ENCODE assay signal across 8 cellular contexts in the genomic region with DNA sequence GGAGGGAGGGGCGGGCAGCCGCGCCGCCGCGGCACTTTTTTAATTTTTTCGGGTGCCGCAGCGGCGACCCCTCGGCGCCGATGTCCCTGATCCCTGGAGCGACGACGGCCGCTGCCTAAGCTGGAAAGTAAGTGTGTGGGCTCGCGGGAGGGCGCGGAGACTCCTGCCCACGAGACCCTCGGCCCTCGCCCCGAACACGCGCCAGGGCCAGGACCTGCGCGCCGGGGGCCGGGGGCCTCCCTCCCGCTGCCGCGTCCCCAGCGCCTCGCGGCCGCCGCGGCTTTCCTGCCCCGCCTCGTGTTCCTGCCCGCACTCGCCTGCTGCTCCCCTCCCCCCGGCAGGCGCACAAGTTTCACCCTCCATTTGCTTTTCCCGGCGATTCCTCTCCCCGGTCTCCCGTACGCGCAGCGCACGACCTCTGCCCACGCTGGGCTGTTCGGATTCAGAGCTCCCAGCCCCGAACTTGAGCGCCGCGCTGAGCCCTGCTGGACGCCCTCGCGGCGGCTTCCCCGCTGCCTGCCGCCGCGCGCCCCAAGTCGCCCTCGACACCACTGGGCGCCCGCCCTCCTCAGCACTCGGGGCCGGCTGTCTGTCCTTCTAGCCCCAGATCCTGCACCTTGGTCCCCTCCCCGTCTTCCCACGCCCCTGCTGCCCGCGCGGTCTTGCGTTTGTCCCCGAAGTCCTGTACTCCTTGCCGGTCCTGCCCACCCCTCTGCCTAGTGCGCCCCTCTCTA. TPM values are rescaled to one million over a fixed set of nuclear protein-coding genes. Genes with fewer than 3 reads are reported as not detected.
DNase-seq lines count a peak whose midpoint lies in the region; ATAC-seq and TF ChIP-seq lines count a peak whose summit lies in the region.

No MANE protein-coding gene starts in this region.

- ATAC-seq in GM21381 (IDR thresholded peaks at IDR 0.05; ENCODE audit: unreplicated experiment) (peak; percentile 37), Right ventricle myocardium inferior (peak; percentile 51)

- peaks cover 44% of the 10 kb centered on the region for H3K27me3 Mint-ChIP-seq in activated naive CD4-positive, alpha-beta T cell treated with anti-CD3 and anti-CD28 coated beads, Interleukin-2, amount 10 ng/mL, durations not matched to agents 7 days and 5 days

- TF ChIP-seq CTCF in ovary (IDR thresholded peaks at IDR 0.05) = no peak
- no peak for TF ChIP-seq CTCF in tibial nerve (IDR thresholded peaks at IDR 0.05)

- WGBS in ovary, 3 donors = 0% methylated on average over 74 to 84 of the region's 84 CpGs
- WGBS in tibial nerve, 2 donors = 0 to 1% methylated on average over 41 to 46 of the region's 84 CpGs

- TF ChIP-seq EP300 in ovary (IDR thresholded peaks at IDR 0.05) (no peak), tibial nerve (IDR thresholded peaks at IDR 0.05) (no peak)

- peaks cover 30% of the 10 kb centered on the region for H3K4me1 Mint-ChIP-seq in activated naive CD4-positive, alpha-beta T cell treated with anti-CD3 and anti-CD28 coated beads, Interleukin-2, amount 10 ng/mL, durations not matched to agents 7 days and 5 days

- H3K4me1 ChIP-seq in SJSA1 (replicated peaks) (peaks cover 24% of the 10 kb centered on the region), ovary (ENCODE audit: insufficient read depth) (peaks cover 1% of the 10 kb centered on the region), tibial nerve (peaks cover 0 to 36% (median 7%) of the 10 kb centered on the region in 4 donors)

- H3K27ac ChIP-seq in SJSA1 (peak overlapping the region; percentile 91), ovary (peak overlapping the region; percentile 80 to 90), tibial nerve (peak overlapping the region; percentile 89 to 94 (median 94))

- peak overlapping the region; percentile 87 for H3K4me3 Mint-ChIP-seq in activated naive CD4-positive, alpha-beta T cell treated with anti-CD3 and anti-CD28 coated beads, Interleukin-2, amount 10 ng/mL, durations not matched to agents 7 days and 5 days

- H3K4me3 ChIP-seq in SJSA1 = peak overlapping the region; percentile 86
- peak overlapping the region; percentile 71 for H3K4me3 ChIP-seq in ovary
- H3K4me3 ChIP-seq in tibial nerve = peak overlapping the region; percentile 87 to 100 (median 94)

- TF ChIP-seq POLR2A in ovary (IDR thresholded peaks at IDR 0.05) = no peak
- no peak for TF ChIP-seq POLR2A in tibial nerve (IDR thresholded peaks at IDR 0.05)

- no peaks in the 10 kb centered on the region; the same call in 1 of the 2 replicates for H3K9me3 ChIP-seq in SJSA1 (replicated peaks)
- no peaks in the 10 kb centered on the region for H3K9me3 ChIP-seq in ovary
- no peaks in the 10 kb centered on the region for H3K9me3 ChIP-seq in tibial nerve

- DNase-seq in D341Med (ENCODE audit: low spot score) (peak; percentile 79), HT-29 (ENCODE audit: low spot score) (peak; percentile 68), SJSA1 (ENCODE audit: low read depth in 1 of 2, low spot score in 2 of 2) (peak; percentile 74 to 86), Right ventricle myocardium inferior (ENCODE audit: missing footprints) (peak; percentile 83), ovary (peak; percentile 51 to 77 (median 68)), tibial nerve (ENCODE audit: low spot score in 2 of 2) (peak; percentile 15 to 19)
- DNase-seq in activated naive CD4-positive, alpha-beta T cell treated with anti-CD3 and anti-CD28 coated beads, Interleukin-2, amount 10 ng/mL, durations not matched to agents 7 days and 5 days = peak; percentile 70

- intact Hi-C loops in Right ventricle myocardium inferior (cut with DNase I) = loop anchor here (2.0 to 10.0 kb wide), 7 partner anchors 80 to 412 kb away; no protein-coding TSS in a partner anchor
- intact Hi-C loops in ovary (cut with DNase I) = loop anchor here in 3 of 4 donors (5.0 to 10.0 kb wide), 4 partner anchors 208 to 295 kb away; no protein-coding TSS in a partner anchor

- H3K36me3 ChIP-seq in SJSA1 (peaks cover 19% of the 10 kb centered on the region), ovary (no peaks in the 10 kb centered on the region), tibial nerve (no peaks in the 10 kb centered on the region)

- no peaks in the 10 kb centered on the region for H3K27me3 ChIP-seq in SJSA1 (replicated peaks)
- no peaks in the 10 kb centered on the region for H3K27me3 ChIP-seq in ovary
- no peaks in the 10 kb centered on the region for H3K27me3 ChIP-seq in tibial nerve

- H3K36me3 Mint-ChIP-seq in activated naive CD4-positive, alpha-beta T cell treated with anti-CD3 and anti-CD28 coated beads, Interleukin-2, amount 10 ng/mL, durations not matched to agents 7 days and 5 days = no peaks in the 10 kb centered on the region

- peak overlapping the region; percentile 88 for H3K27ac Mint-ChIP-seq in activated naive CD4-positive, alpha-beta T cell treated with anti-CD3 and anti-CD28 coated beads, Interleukin-2, amount 10 ng/mL, durations not matched to agents 7 days and 5 days

- CTCF ChIA-PET in activated naive CD4-positive, alpha-beta T cell treated with anti-CD3 and anti-CD28 coated beads, Interleukin-2, amount 10 ng/mL, durations not matched to agents 7 days and 5 days (lab: Charles Lee) = interaction anchor here (0.6 to 1.1 kb wide), 2 partner anchors 277 to 521 kb away, joined by 3 read pairs; no protein-coding TSS in a partner anchor

- no peaks in the 10 kb centered on the region for H3K9me3 Mint-ChIP-seq in activated naive CD4-positive, alpha-beta T cell treated with anti-CD3 and anti-CD28 coated beads, Interleukin-2, amount 10 ng/mL, durations not matched to agents 7 days and 5 days

RNA-seq across cellular contexts. Expression of a gene that starts 0.5 kb away (rescaled TPM):
- total RNA-seq in HT-29 (2014; rRNA removed; shearing (Covaris generic)) = 111 and 112 TPM in 2 replicates
- total RNA-seq in SJSA1 (2014; rRNA removed; shearing (Covaris generic)) = 56.1 and 61.0 TPM in 2 replicates
- 47.9 TPM for total RNA-seq in Right ventricle myocardium inferior
- total RNA-seq in ovary = 10 to 100 TPM; 35.8 to 60.9 (median 46.6) TPM
- polyA plus RNA-seq in ovary = 10 to 100 TPM; 22.7 to 51.5 TPM
- 100 to 1,000 TPM in 2 of 4 donors, 10 to 100 TPM in 2; 57.8 to 100 (median 92.0) TPM for total RNA-seq in tibial nerve

RNA-seq across cellular contexts. Expression of a gene that starts 0.7 kb away (rescaled TPM):
- 1.4 and 5.5 TPM in 2 replicates for total RNA-seq in HT-29 (2014; rRNA removed; shearing (Covaris generic))
- total RNA-seq in SJSA1 (2014; rRNA removed; shearing (Covaris generic)) = 3.2 and 3.5 TPM in 2 replicates
- 0.78 TPM for total RNA-seq in Right ventricle myocardium inferior
- 1 to 10 TPM; 2.4 to 6.6 (median 3.6) TPM for total RNA-seq in ovary
- polyA plus RNA-seq in ovary = under 1 TPM; 0.80 to 0.92 TPM
- 1 to 10 TPM in 3 of 4 donors, under 1 TPM in 1; 0.30 to 2.5 (median 1.9) TPM for total RNA-seq in tibial nerve

Comparison
In these comparisons a context has a peak if more than half of its experiments do, and no peak if none do; other contexts are left out.
1. Peak in every context shown above with its lines: DNase-seq, ATAC-seq, H3K4me3 ChIP-seq and H3K27ac ChIP-seq.
2. DNase-seq: peak in every context shown above with its lines; median percentile 83 in Right ventricle myocardium inferior; 80 in SJSA1; 79 in D341Med; 70 in activated naive CD4-positive, alpha-beta T cell treated with anti-CD3 and anti-CD28 coated beads, Interleukin-2, amount 10 ng/mL, durations not matched to agents 7 days and 5 days; 68 in HT-29; 68 in ovary; 17 in tibial nerve.